In the genomic region with DNA sequence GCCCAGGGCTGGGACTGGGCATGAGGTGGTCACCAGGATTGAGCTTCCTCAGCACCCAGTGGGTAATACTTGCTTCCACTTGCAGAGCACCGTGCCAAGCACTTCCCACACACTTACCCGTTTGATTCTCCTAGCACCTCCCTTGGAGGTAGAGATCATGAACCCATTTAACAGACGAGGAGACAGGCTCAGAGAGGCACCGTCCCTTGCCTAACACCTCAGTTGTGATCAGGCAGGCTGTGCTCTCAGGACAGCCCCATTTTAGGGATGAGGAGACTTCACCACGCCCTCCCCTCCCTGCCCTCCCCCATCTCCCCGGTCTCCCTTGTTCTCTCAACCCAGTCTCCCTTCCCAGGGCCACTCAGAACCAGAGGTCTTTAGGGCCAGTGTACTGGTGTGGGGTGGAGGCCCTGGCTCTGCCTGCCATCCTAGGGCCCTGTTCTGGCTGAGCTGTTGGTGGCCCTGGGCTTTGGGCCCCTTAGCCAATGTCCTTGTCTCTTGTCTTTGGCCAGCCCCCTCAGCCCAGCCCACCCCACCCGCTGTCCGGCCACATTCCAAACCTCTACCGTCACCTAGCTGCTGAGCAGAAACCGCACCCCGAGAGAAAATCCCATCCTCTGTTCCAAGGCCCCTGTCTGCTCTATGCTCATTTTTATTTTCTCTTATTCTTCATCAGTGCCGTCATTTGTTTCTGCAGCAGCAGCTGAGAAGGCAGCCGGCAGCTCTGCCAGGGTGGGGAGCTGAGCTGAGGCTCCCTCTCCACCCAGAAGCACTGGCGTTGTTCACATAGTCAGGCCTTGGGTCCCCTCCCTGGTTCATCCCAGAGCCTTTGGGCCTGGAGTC, we compare ENCODE assay signal across 11 cellular contexts. TPM values are rescaled to one million over a fixed set of nuclear protein-coding genes. Genes with fewer than 3 reads are reported as not detected.
DNase-seq lines count a peak whose midpoint lies in the region; ATAC-seq, FAIRE-seq and TF ChIP-seq lines count a peak whose summit lies in the region.
"Had no signal": no experiment of that assay in that cellular context is flagged by ENCODE, and none has a peak within 500 bp of the region (broad histone marks: within the 10 kb centered on the region; RNA-seq: fewer than 3 reads in every experiment).

No MANE protein-coding gene starts in this region.

- peaks cover 0 to 12% (median 0%) of the 10 kb centered on the region in 3 donors for H3K36me3 ChIP-seq in esophagus squamous epithelium
- H3K36me3 ChIP-seq: BLaER1 treated with 17β-estradiol and CSF1 and Interleukin-3, amounts not matched to agents 10 nM and 100 nM had no signal

- peak; percentile 76 for FAIRE-seq in RCC 7860 (lab: Jason Lieb, UNC)

- H3K27me3 ChIP-seq in esophagus squamous epithelium = no peaks in the 10 kb centered on the region
- H3K27me3 ChIP-seq: BLaER1 treated with 17β-estradiol and CSF1 and Interleukin-3, amounts not matched to agents 10 nM and 100 nM had no signal

- TF ChIP-seq POLR2A in esophagus squamous epithelium (IDR thresholded peaks at IDR 0.05) = no peak

- peak overlapping the region; percentile 68 to 76 (median 74) for H3K27ac ChIP-seq in esophagus squamous epithelium
- H3K27ac ChIP-seq: BLaER1 treated with 17β-estradiol and CSF1 and Interleukin-3, amounts not matched to agents 10 nM and 100 nM had no signal

- H3K4me1 Mint-ChIP-seq in activated naive CD4-positive, alpha-beta T cell treated with anti-CD3 and anti-CD28 coated beads, Interleukin-2, amount 10 ng/mL, durations not matched to agents 7 days and 5 days = no peaks in the 10 kb centered on the region

- DNase-seq in AG08396 (ENCODE audit: low spot score) (peak; percentile 90), RCC 7860 (ENCODE audit: low spot score) (peak; percentile 94), esophagus squamous epithelium (lab: John Stamatoyannopoulos, UW) (no peak), myocyte (ENCODE audit: low read depth) (peak; percentile 96), GM19238 (ENCODE audit: insufficient read length, low spot score) (no peak)
- DNase-seq in stimulated activated CD4-positive, alpha-beta T cell treated with anti-CD3 and anti-CD28 coated beads, Interleukin-1b, Interleukin-23, amount 100 ng/mL, for 48 hours = no peak
- no peak for DNase-seq in activated naive CD4-positive, alpha-beta T cell treated with anti-CD3 and anti-CD28 coated beads, Interleukin-2, amount 10 ng/mL, durations not matched to agents 7 days and 5 days
- DNase-seq: SIG-M5 had no signal

- WGBS in esophagus squamous epithelium, 2 donors = 47 to 48% methylated on average over 7 to 13 of the region's 14 CpGs

- no peaks in the 10 kb centered on the region for H3K9me3 Mint-ChIP-seq in activated naive CD4-positive, alpha-beta T cell treated with anti-CD3 and anti-CD28 coated beads, Interleukin-2, amount 10 ng/mL, durations not matched to agents 7 days and 5 days

- no peak for ATAC-seq in HG03521 (IDR thresholded peaks at IDR 0.05; ENCODE audit: unreplicated experiment)

- TF ChIP-seq CTCF in esophagus squamous epithelium (IDR thresholded peaks at IDR 0.05) = no peak

- H3K4me1 ChIP-seq in esophagus squamous epithelium = peaks cover 9 to 53% (median 27%) of the 10 kb centered on the region in 3 donors

- H3K4me3 ChIP-seq in esophagus squamous epithelium = no peak overlapping the region
- H3K4me3 ChIP-seq: BLaER1 treated with 17β-estradiol and CSF1 and Interleukin-3, amounts not matched to agents 10 nM and 100 nM had no signal

- no peaks in the 10 kb centered on the region for H3K9me3 ChIP-seq in esophagus squamous epithelium
- H3K9me3 ChIP-seq: BLaER1 treated with 17β-estradiol and CSF1 and Interleukin-3, amounts not matched to agents 10 nM and 100 nM had no signal

- CTCF ChIA-PET in activated naive CD4-positive, alpha-beta T cell treated with anti-CD3 and anti-CD28 coated beads, Interleukin-2, amount 10 ng/mL, durations not matched to agents 7 days and 5 days (lab: Charles Lee) = interaction anchor here (0.5 kb wide), 1 partner anchor 21 kb away, joined by 3 read pairs; no protein-coding TSS in a partner anchor

- H3K36me3 Mint-ChIP-seq in activated naive CD4-positive, alpha-beta T cell treated with anti-CD3 and anti-CD28 coated beads, Interleukin-2, amount 10 ng/mL, durations not matched to agents 7 days and 5 days = no peaks in the 10 kb centered on the region

- no peak overlapping the region for H3K27ac Mint-ChIP-seq in activated naive CD4-positive, alpha-beta T cell treated with anti-CD3 and anti-CD28 coated beads, Interleukin-2, amount 10 ng/mL, durations not matched to agents 7 days and 5 days

- intact Hi-C loops in esophagus squamous epithelium (cut with DNase I) = no loop called here

- no peak overlapping the region for H3K4me3 Mint-ChIP-seq in activated naive CD4-positive, alpha-beta T cell treated with anti-CD3 and anti-CD28 coated beads, Interleukin-2, amount 10 ng/mL, durations not matched to agents 7 days and 5 days

- peaks cover 16% of the 10 kb centered on the region for H3K27me3 Mint-ChIP-seq in activated naive CD4-positive, alpha-beta T cell treated with anti-CD3 and anti-CD28 coated beads, Interleukin-2, amount 10 ng/mL, durations not matched to agents 7 days and 5 days

RNA-seq across cellular contexts. Expression of gene OLFML2A, which starts 33.8 kb away (rescaled TPM):
- total RNA-seq in esophagus squamous epithelium = 10 to 100 TPM in 3 of 4 donors, 1 to 10 TPM in 1; 9.0 to 21.7 (median 13.6) TPM
- total RNA-seq in myocyte = 253 and 530 TPM in 2 replicates
- polyA plus RNA-seq in myocyte (2012) = 57.0 TPM

RNA-seq across cellular contexts. Expression of gene NR6A1, which starts 39.6 kb away (rescaled TPM):
- total RNA-seq in esophagus squamous epithelium (1 to 10 TPM; 1.9 to 4.0 (median 2.7) TPM), myocyte (1.9 and 2.1 TPM in 2 replicates)
- polyA plus RNA-seq in myocyte (2012) = 0.95 TPM

RNA-seq across cellular contexts. Expression of gene WDR38, which starts 42.5 kb away (rescaled TPM):
- total RNA-seq in esophagus squamous epithelium (not detected), myocyte (0.16 TPM in 1 of 2 replicates, not detected in the other)
- not detected for polyA plus RNA-seq in myocyte (2012)
- polyA plus RNA-seq: adipose tissue had no signal

RNA-seq across cellular contexts. Expression of gene RPL35, which starts 51.0 kb away (rescaled TPM):
- total RNA-seq in esophagus squamous epithelium (1,000 to 10,000 TPM; 2,345 to 3,186 (median 2,827) TPM), myocyte (1,729 and 2,407 TPM in 2 replicates)
- polyA plus RNA-seq in myocyte (2012) = 1,685 TPM

RNA-seq across cellular contexts. Expression of gene ARPC5L, which starts 51.2 kb away (rescaled TPM):
- total RNA-seq in esophagus squamous epithelium (10 to 100 TPM; 39.1 to 59.6 (median 45.3) TPM), myocyte (31.7 and 32.2 TPM in 2 replicates)
- polyA plus RNA-seq in myocyte (2012) = 60.3 TPM

Comparison
In these comparisons a context has a peak if more than half of its experiments do, and no peak if none do; other contexts are left out.
1. DNase-seq: peak in AG08396 (single experiment), RCC 7860 (single experiment) and myocyte (single experiment); none in esophagus squamous epithelium (single experiment), stimulated activated CD4-positive, alpha-beta T cell treated with anti-CD3 and anti-CD28 coated beads, Interleukin-1b, Interleukin-23, amount 100 ng/mL, for 48 hours (single experiment), GM19238 (single experiment) and activated naive CD4-positive, alpha-beta T cell treated with anti-CD3 and anti-CD28 coated beads, Interleukin-2, amount 10 ng/mL, durations not matched to agents 7 days and 5 days (single experiment).
2. RNA of gene OLFML2A, which starts 33.8 kb away (total RNA-seq): 253 to 530 TPM in myocyte; 9.0 to 21.7 TPM in esophagus squamous epithelium; every median in the first group is over 10 times any median in the second.